2 cellular contexts compared by ENCODE assay signal in the genomic region with DNA sequence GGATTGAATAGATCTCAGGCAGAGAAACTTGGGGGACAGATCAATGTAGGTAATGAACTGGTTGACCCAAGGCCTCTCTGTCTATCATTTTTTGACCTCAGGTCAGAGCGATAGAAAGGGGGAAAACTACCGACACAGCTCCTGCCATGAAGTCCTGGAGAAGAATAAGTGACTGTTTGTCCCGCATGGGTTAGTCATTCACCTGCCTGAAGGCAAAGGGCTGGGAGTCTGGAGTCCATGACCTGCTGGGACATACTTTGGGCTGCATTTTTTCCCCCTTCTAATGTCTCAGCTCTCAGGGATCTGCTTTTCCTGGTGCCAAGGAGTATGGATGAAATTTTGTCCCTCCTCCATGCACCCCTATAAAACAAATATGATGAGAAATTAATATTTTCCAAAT.
TF ChIP-seq lines count a peak whose summit lies in the region.

No MANE protein-coding gene starts in this region.

TF ChIP-seq in HepG2, 621 proteins besides CTCF, POLR2A, EP300 and RAD21:
- no peak for TF ChIP-seq ZMYM3 (CRISPR knock-in tag; IDR thresholded peaks at IDR 0.05)
- TF ChIP-seq ZNF335 (CRISPR knock-in tag; IDR thresholded peaks at IDR 0.05): no peak
- no peak for TF ChIP-seq ZNF484 (CRISPR knock-in tag; IDR thresholded peaks at IDR 0.05; ENCODE audit: borderline replicate concordance, low read depth)
- TF ChIP-seq RXRB (CRISPR knock-in tag; IDR thresholded peaks at IDR 0.05; ENCODE audit: borderline replicate concordance): no peak
- TF ChIP-seq ARID2 (CRISPR knock-in tag; IDR thresholded peaks at IDR 0.05; ENCODE audit: borderline replicate concordance): no peak
- no peak for TF ChIP-seq KLF11 (CRISPR knock-in tag; IDR thresholded peaks at IDR 0.05)
- TF ChIP-seq YEATS4 (CRISPR knock-in tag; IDR thresholded peaks at IDR 0.05; ENCODE audit: borderline replicate concordance): no peak
- no peak for TF ChIP-seq ZFY (CRISPR knock-in tag; IDR thresholded peaks at IDR 0.05)
- no peak for TF ChIP-seq ZNF337 (CRISPR knock-in tag; IDR thresholded peaks at IDR 0.05; ENCODE audit: borderline replicate concordance, low read depth)
- TF ChIP-seq, protein P1, sequence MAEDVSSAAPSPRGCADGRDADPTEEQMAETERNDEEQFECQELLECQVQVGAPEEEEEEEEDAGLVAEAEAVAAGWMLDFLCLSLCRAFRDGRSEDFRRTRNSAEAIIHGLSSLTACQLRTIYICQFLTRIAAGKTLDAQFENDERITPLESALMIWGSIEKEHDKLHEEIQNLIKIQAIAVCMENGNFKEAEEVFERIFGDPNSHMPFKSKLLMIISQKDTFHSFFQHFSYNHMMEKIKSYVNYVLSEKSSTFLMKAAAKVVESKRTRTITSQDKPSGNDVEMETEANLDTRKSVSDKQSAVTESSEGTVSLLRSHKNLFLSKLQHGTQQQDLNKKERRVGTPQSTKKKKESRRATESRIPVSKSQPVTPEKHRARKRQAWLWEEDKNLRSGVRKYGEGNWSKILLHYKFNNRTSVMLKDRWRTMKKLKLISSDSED (CRISPR knock-in tag; IDR thresholded peaks at IDR 0.05): no peak
- TF ChIP-seq, protein P2, sequence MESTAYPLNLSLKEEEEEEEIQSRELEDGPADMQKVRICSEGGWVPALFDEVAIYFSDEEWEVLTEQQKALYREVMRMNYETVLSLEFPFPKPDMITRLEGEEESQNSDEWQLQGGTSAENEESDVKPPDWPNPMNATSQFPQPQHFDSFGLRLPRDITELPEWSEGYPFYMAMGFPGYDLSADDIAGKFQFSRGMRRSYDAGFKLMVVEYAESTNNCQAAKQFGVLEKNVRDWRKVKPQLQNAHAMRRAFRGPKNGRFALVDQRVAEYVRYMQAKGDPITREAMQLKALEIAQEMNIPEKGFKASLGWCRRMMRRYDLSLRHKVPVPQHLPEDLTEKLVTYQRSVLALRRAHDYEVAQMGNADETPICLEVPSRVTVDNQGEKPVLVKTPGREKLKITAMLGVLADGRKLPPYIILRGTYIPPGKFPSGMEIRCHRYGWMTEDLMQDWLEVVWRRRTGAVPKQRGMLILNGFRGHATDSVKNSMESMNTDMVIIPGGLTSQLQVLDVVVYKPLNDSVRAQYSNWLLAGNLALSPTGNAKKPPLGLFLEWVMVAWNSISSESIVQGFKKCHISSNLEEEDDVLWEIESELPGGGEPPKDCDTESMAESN (CRISPR knock-in tag; conservative IDR thresholded peaks at IDR 0.05): no peak
- TF ChIP-seq, protein P3, sequence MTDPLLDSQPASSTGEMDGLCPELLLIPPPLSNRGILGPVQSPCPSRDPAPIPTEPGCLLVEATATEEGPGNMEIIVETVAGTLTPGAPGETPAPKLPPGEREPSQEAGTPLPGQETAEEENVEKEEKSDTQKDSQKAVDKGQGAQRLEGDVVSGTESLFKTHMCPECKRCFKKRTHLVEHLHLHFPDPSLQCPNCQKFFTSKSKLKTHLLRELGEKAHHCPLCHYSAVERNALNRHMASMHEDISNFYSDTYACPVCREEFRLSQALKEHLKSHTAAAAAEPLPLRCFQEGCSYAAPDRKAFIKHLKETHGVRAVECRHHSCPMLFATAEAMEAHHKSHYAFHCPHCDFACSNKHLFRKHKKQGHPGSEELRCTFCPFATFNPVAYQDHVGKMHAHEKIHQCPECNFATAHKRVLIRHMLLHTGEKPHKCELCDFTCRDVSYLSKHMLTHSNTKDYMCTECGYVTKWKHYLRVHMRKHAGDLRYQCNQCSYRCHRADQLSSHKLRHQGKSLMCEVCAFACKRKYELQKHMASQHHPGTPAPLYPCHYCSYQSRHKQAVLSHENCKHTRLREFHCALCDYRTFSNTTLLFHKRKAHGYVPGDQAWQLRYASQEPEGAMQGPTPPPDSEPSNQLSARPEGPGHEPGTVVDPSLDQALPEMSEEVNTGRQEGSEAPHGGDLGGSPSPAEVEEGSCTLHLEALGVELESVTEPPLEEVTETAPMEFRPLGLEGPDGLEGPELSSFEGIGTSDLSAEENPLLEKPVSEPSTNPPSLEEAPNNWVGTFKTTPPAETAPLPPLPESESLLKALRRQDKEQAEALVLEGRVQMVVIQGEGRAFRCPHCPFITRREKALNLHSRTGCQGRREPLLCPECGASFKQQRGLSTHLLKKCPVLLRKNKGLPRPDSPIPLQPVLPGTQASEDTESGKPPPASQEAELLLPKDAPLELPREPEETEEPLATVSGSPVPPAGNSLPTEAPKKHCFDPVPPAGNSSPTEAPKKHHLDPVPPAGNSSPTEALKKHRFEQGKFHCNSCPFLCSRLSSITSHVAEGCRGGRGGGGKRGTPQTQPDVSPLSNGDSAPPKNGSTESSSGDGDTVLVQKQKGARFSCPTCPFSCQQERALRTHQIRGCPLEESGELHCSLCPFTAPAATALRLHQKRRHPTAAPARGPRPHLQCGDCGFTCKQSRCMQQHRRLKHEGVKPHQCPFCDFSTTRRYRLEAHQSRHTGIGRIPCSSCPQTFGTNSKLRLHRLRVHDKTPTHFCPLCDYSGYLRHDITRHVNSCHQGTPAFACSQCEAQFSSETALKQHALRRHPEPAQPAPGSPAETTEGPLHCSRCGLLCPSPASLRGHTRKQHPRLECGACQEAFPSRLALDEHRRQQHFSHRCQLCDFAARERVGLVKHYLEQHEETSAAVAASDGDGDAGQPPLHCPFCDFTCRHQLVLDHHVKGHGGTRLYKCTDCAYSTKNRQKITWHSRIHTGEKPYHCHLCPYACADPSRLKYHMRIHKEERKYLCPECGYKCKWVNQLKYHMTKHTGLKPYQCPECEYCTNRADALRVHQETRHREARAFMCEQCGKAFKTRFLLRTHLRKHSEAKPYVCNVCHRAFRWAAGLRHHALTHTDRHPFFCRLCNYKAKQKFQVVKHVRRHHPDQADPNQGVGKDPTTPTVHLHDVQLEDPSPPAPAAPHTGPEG (CRISPR knock-in tag; IDR thresholded peaks at IDR 0.05): no peak
- TF ChIP-seq ZFP36L2 (CRISPR knock-in tag; IDR thresholded peaks at IDR 0.05): no peak
- TF ChIP-seq ZZZ3 (CRISPR knock-in tag; IDR thresholded peaks at IDR 0.05; ENCODE audit: borderline replicate concordance): no peak
- no peak for TF ChIP-seq DMAP1 (CRISPR knock-in tag; IDR thresholded peaks at IDR 0.05)
- TF ChIP-seq SIX4 (CRISPR knock-in tag; IDR thresholded peaks at IDR 0.05): no peak
- TF ChIP-seq SRSF1 (optimal IDR thresholded peaks at IDR 0.05; ENCODE audit: low read depth, low read length): no peak

TF ChIP-seq in H1, 55 proteins besides CTCF, POLR2A, EP300 and RAD21:
- TF ChIP-seq BRCA1 (IDR thresholded peaks at IDR 0.05; ENCODE audit: low read depth, low read length) (no peak), BCL11A (IDR thresholded peaks at IDR 0.05; ENCODE audit: low read depth in 2 of 2, low read length in 2 of 2) (no peak), MAFK (IDR thresholded peaks at IDR 0.05; ENCODE audit: low read depth, low read length) (no peak), SIRT6 (IDR thresholded peaks at IDR 0.05; ENCODE audit: low read length) (no peak), KDM4A (IDR thresholded peaks at IDR 0.05; ENCODE audit: low read depth, low read length, severe bottlenecking) (no peak), NRF1 (IDR thresholded peaks at IDR 0.05; ENCODE audit: low read depth, low read length) (no peak), GTF2F1 (IDR thresholded peaks at IDR 0.05; ENCODE audit: borderline replicate concordance, low read depth, low read length) (no peak)
- TF ChIP-seq, protein P4, sequence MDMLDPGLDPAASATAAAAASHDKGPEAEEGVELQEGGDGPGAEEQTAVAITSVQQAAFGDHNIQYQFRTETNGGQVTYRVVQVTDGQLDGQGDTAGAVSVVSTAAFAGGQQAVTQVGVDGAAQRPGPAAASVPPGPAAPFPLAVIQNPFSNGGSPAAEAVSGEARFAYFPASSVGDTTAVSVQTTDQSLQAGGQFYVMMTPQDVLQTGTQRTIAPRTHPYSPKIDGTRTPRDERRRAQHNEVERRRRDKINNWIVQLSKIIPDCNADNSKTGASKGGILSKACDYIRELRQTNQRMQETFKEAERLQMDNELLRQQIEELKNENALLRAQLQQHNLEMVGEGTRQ (IDR thresholded peaks at IDR 0.05; ENCODE audit: low read length): no peak
